8 cellular contexts compared by ENCODE assay signal in genomic region chr3:129224984-129225393, GRCh38. TPM values are rescaled to one million over a fixed set of nuclear protein-coding genes. Genes with fewer than 3 reads are reported as not detected.
DNase-seq lines count a peak whose midpoint lies in the region; ATAC-seq and TF ChIP-seq lines count a peak whose summit lies in the region.

No MANE protein-coding gene starts in this region.

- H3K36me3 ChIP-seq in MM.1S (replicated peaks; ENCODE audit: insufficient read depth, low read length), result no peaks in the 10 kb centered on the region

- no peak overlapping the region for H3K27ac Mint-ChIP-seq in activated T-cell treated with anti-CD3 and anti-CD28 coated beads, Interleukin-2, amount 50 U/mL, for 72 hours
- H3K27ac Mint-ChIP-seq in osteocyte (ENCODE audit: unreplicated experiment), result peak overlapping the region; percentile 73

- peak overlapping the region; percentile 72 for H2AFZ ChIP-seq in MM.1S (ENCODE audit: low read length)

- no peaks in the 10 kb centered on the region for H4K20me1 ChIP-seq in MM.1S (ENCODE audit: insufficient read depth, low read length)

- H3K27ac ChIP-seq in MM.1S (ENCODE audit: low read length), result no peak overlapping the region

- DNase-seq in DMS114 treated with DMSO at 0.1 percent for 48 hours (lab: John Stamatoyannopoulos, UW; ENCODE audit: unreplicated experiment), result peak; percentile 26
- no peak for DNase-seq in MM.1S
- DNase-seq in activated T-cell treated with anti-CD3 and anti-CD28 coated beads, Interleukin-2, amount 50 U/mL, for 72 hours, result peak; percentile 18 to 22
- DNase-seq in fibroblast of villous mesenchyme (ENCODE audit: low read depth), result peak; percentile 88
- DNase-seq in osteocyte (ENCODE audit: extremely low spot score, unreplicated experiment), result no peak
- no peak for DNase-seq in NCI-H1436 treated with DMSO at 0.1 percent for 48 hours (lab: John Stamatoyannopoulos, UW)

- H3K9me2 ChIP-seq in MM.1S (replicated peaks; ENCODE audit: insufficient read depth, low read length), result no peaks in the 10 kb centered on the region

- H3K27me3 ChIP-seq in MM.1S (replicated peaks; ENCODE audit: insufficient read depth, low read length), result no peaks in the 10 kb centered on the region

- H3F3A ChIP-seq in MM.1S (ENCODE audit: insufficient read depth, low read length), result no peaks in the 10 kb centered on the region

- TF ChIP-seq CTCF in MM.1S (IDR thresholded peaks at IDR 0.05; ENCODE audit: low read length) (no peak), fibroblast of villous mesenchyme (IDR thresholded peaks at IDR 0.05; ENCODE audit: insufficient read depth, low read depth, low read length) (no peak), osteocyte (IDR thresholded peaks at IDR 0.05) (no peak)

- H3K9ac ChIP-seq in MM.1S (ENCODE audit: low read length), result no peak overlapping the region; the same call in 1 of the 2 replicates

- no peaks in the 10 kb centered on the region for H3K79me2 ChIP-seq in MM.1S (ENCODE audit: low read length)

- peak overlapping the region; percentile 46; the same call in 1 of the 2 replicates for H3K4me2 ChIP-seq in MM.1S (ENCODE audit: low read depth, low read length)

- H3K36me3 Mint-ChIP-seq in activated T-cell treated with anti-CD3 and anti-CD28 coated beads, Interleukin-2, amount 50 U/mL, for 72 hours (ENCODE audit: insufficient read depth in 2 of 2), result no peaks in the 10 kb centered on the region
- H3K36me3 Mint-ChIP-seq in osteocyte (ENCODE audit: unreplicated experiment), result no peaks in the 10 kb centered on the region

- no peak overlapping the region for H3K4me3 ChIP-seq in MM.1S (ENCODE audit: low read length)
- H3K4me3 ChIP-seq in fibroblast of villous mesenchyme (ENCODE audit: low read depth, low read length), result no peak overlapping the region

- ATAC-seq in activated T-cell treated with anti-CD3 and anti-CD28 coated beads, Interleukin-2, amount 50 U/mL, for 72 hours (replicated peaks in 1 of 2), result peak; percentile 50 to 73
- ATAC-seq in activated CD4-positive, CD25-positive, alpha-beta regulatory T cell treated with anti-CD3 and anti-CD28 coated beads, Interleukin-2, amount 50 U/mL, for 24 hours, result no peak
- ATAC-seq in GM18505 (IDR thresholded peaks at IDR 0.05; ENCODE audit: unreplicated experiment), result no peak

- H3K4me1 Mint-ChIP-seq in activated T-cell treated with anti-CD3 and anti-CD28 coated beads, Interleukin-2, amount 50 U/mL, for 72 hours (ENCODE audit: low read depth), result peaks cover 33% of the 10 kb centered on the region
- peaks cover 27% of the 10 kb centered on the region for H3K4me1 Mint-ChIP-seq in osteocyte (ENCODE audit: unreplicated experiment)

- H3K9me3 ChIP-seq in MM.1S (replicated peaks; ENCODE audit: insufficient read depth, low read length), result no peaks in the 10 kb centered on the region

- peaks cover 5% of the 10 kb centered on the region for H3K4me1 ChIP-seq in MM.1S (ENCODE audit: low read length)

- no peaks in the 10 kb centered on the region for H3K9me3 Mint-ChIP-seq in activated T-cell treated with anti-CD3 and anti-CD28 coated beads, Interleukin-2, amount 50 U/mL, for 72 hours
- H3K9me3 Mint-ChIP-seq in osteocyte (ENCODE audit: unreplicated experiment), result no peaks in the 10 kb centered on the region

- H3K27me3 Mint-ChIP-seq in activated T-cell treated with anti-CD3 and anti-CD28 coated beads, Interleukin-2, amount 50 U/mL, for 72 hours (ENCODE audit: low read depth), result no peaks in the 10 kb centered on the region
- H3K27me3 Mint-ChIP-seq in osteocyte (ENCODE audit: unreplicated experiment), result no peaks in the 10 kb centered on the region

- peak overlapping the region; percentile 62 for H3K4me3 Mint-ChIP-seq in activated T-cell treated with anti-CD3 and anti-CD28 coated beads, Interleukin-2, amount 50 U/mL, for 72 hours
- peak overlapping the region; percentile 40 for H3K4me3 Mint-ChIP-seq in osteocyte (ENCODE audit: unreplicated experiment)

- TF ChIP-seq POLR2A in GM18505 (IDR thresholded peaks at IDR 0.05; ENCODE audit: borderline replicate concordance, extremely low read depth, insufficient read depth, insufficient read length), result no peak

RNA-seq across cellular contexts. Expression of gene COPG1, which starts 24.4 kb away (rescaled TPM):
- total RNA-seq in activated T-cell treated with anti-CD3 and anti-CD28 coated beads, Interleukin-2, amount 50 U/mL, for 72 hours, result 100 to 1,000 TPM; 183 to 205 TPM
- total RNA-seq in fibroblast of villous mesenchyme (371 and 402 TPM in 2 replicates), osteocyte (249 and 258 TPM in 2 replicates)

RNA-seq across cellular contexts. Expression of gene CNBP, which starts 41.3 kb away (rescaled TPM):
- total RNA-seq in activated T-cell treated with anti-CD3 and anti-CD28 coated beads, Interleukin-2, amount 50 U/mL, for 72 hours, result 100 to 1,000 TPM; 450 to 480 TPM
- total RNA-seq in fibroblast of villous mesenchyme (197 and 202 TPM in 2 replicates), osteocyte (199 and 203 TPM in 2 replicates)

RNA-seq across cellular contexts. Expression of gene HMCES, which starts 53.7 kb away (rescaled TPM):
- 10 to 100 TPM; 66.6 to 84.3 TPM for total RNA-seq in activated T-cell treated with anti-CD3 and anti-CD28 coated beads, Interleukin-2, amount 50 U/mL, for 72 hours
- total RNA-seq in fibroblast of villous mesenchyme (18.0 and 29.4 TPM in 2 replicates), osteocyte (24.7 and 25.8 TPM in 2 replicates)

Comparison
In these comparisons a context has a peak if more than half of its experiments do, and no peak if none do; other contexts are left out.
1. DNase-seq: peak in DMS114 treated with DMSO at 0.1 percent for 48 hours (single experiment), activated T-cell treated with anti-CD3 and anti-CD28 coated beads, Interleukin-2, amount 50 U/mL, for 72 hours (2 of 2) and fibroblast of villous mesenchyme (single experiment); none in MM.1S (single experiment), osteocyte (single experiment) and NCI-H1436 treated with DMSO at 0.1 percent for 48 hours (single experiment).
2. ATAC-seq: peak in activated T-cell treated with anti-CD3 and anti-CD28 coated beads, Interleukin-2, amount 50 U/mL, for 72 hours (2 of 2); none in activated CD4-positive, CD25-positive, alpha-beta regulatory T cell treated with anti-CD3 and anti-CD28 coated beads, Interleukin-2, amount 50 U/mL, for 24 hours (0 of 2) and GM18505 (single experiment).